ENCODE assay signal across 18 cellular contexts in the genomic region with DNA sequence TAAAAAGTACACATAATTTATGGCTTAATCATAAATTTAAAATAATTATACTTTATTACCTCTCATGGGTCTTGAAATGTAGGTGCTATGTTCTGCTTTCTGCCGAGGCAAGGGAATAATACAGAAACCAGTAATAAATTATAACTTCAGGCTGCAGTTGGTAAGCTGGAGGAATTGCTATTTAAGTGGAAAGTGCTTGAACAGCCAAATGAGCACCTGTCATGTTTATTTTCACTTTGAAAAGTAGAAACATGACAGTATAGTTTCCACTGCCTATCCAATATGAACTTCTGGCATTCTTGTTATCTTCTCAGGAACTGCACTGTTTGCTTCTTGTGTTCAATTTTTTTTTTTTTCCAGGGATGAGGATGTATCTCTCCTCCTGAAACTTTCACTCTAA.
DNase-seq lines count a peak whose midpoint lies in the region; ATAC-seq and TF ChIP-seq lines count a peak whose summit lies in the region.
"Had no signal": no experiment of that assay in that cellular context is flagged by ENCODE, and none has a peak within 500 bp of the region (broad histone marks: within the 10 kb centered on the region; RNA-seq: fewer than 3 reads in every experiment).

No MANE protein-coding gene starts in this region.

- H3K9ac ChIP-seq in BLaER1 treated with 17β-estradiol and CSF1 and Interleukin-3, amounts not matched to agents 10 nM and 100 nM, result no peak overlapping the region

- DNase-seq in NCI-H1105 (lab: John Stamatoyannopoulos, UW) (peak; percentile 24), left lung (no peak), left lobe of liver (ENCODE audit: low spot score) (no peak), T-cell (no peak)
- DNase-seq: Caco-2; CD4-positive, alpha-beta T cell; GDM1; H9; NCI-H1436; NCI-H2029; NCI-H510A treated with DMSO at 0.1 percent for 48 hours; SHP77 had no signal

- H3K27me3 Mint-ChIP-seq in T-cell, result no peaks in the 10 kb centered on the region
- H3K27me3 Mint-ChIP-seq: CD4-positive, alpha-beta T cell had no signal

- peak overlapping the region in 10 of 11 experiments; percentile 2 to 74 (median 62); a peak in 18 of 22 replicates for H3K4me2 ChIP-seq in BLaER1 treated with 17β-estradiol and CSF1 and Interleukin-3, amounts not matched to agents 10 nM and 100 nM

- CTCF ChIA-PET in T-cell (lab: Charles Lee), result no interaction called here

- TF ChIP-seq CTCF in left lung (IDR thresholded peaks at IDR 0.05), result no peak

- no peak overlapping the region for H3K4me3 ChIP-seq in BLaER1 treated with 17β-estradiol and CSF1 and Interleukin-3, amounts not matched to agents 10 nM and 100 nM
- H3K4me3 ChIP-seq in left lung, result no peak overlapping the region
- H3K4me3 ChIP-seq: K562, SK-N-MC had no signal

- H3K4me3 Mint-ChIP-seq in T-cell, result no peak overlapping the region
- H3K4me3 Mint-ChIP-seq: CD4-positive, alpha-beta T cell; H9; T-helper 2 cell treated with Interferon-gamma antibody and Interleukin-4, amounts not matched to agents 5 μg/mL and 100 μg/mL, for 36 hours had no signal

- peak; percentile 51 for ATAC-seq in GM21529 (IDR thresholded peaks at IDR 0.05; ENCODE audit: unreplicated experiment)
- ATAC-seq in left lung, result peak; percentile 73
- no peak for ATAC-seq in left lobe of liver
- no peak for ATAC-seq in T-cell (replicated peaks in 1 of 4)
- ATAC-seq in HG02884 (IDR thresholded peaks at IDR 0.05; ENCODE audit: unreplicated experiment), result no peak
- ATAC-seq: K562 had no signal

- POLR2A ChIA-PET in T-cell (lab: Charles Lee), result no interaction called here

- H3K27ac ChIP-seq in BLaER1 treated with 17β-estradiol and CSF1 and Interleukin-3, amounts not matched to agents 10 nM and 100 nM, result no peak overlapping the region
- no peak overlapping the region for H3K27ac ChIP-seq in left lung
- H3K27ac ChIP-seq: SK-N-MC had no signal

- no peak overlapping the region for H3K27ac Mint-ChIP-seq in T-cell
- H3K27ac Mint-ChIP-seq: CD4-positive, alpha-beta T cell; T-helper 2 cell treated with Interferon-gamma antibody and Interleukin-4, amounts not matched to agents 5 μg/mL and 100 μg/mL, for 36 hours had no signal

- H3K9me3 ChIP-seq in BLaER1 treated with 17β-estradiol and CSF1 and Interleukin-3, amounts not matched to agents 10 nM and 100 nM (replicated peaks in 1 of 11), result peaks cover 7 to 16% (median 11%) of the 10 kb centered on the region in 11 experiments; a peak in 19 of 22 replicates
- H3K9me3 ChIP-seq in left lung, result no peaks in the 10 kb centered on the region

- H3K4me1 Mint-ChIP-seq in T-cell, result peaks cover 6 to 11% (median 10%) of the 10 kb centered on the region in 3 donors

- H3K9me3 Mint-ChIP-seq in T-cell, result peaks cover 0 to 5% (median 2%) of the 10 kb centered on the region in 3 donors

- H4K20me1 ChIP-seq in BLaER1 treated with 17β-estradiol and CSF1 and Interleukin-3, amounts not matched to agents 10 nM and 100 nM, result no peaks in the 10 kb centered on the region

- H3K27me3 ChIP-seq in BLaER1 treated with 17β-estradiol and CSF1 and Interleukin-3, amounts not matched to agents 10 nM and 100 nM, result no peaks in the 10 kb centered on the region
- no peaks in the 10 kb centered on the region for H3K27me3 ChIP-seq in left lung

- intact Hi-C loops in left lung (cut with DNase I), result no loop called here

- H3K4me1 ChIP-seq in BLaER1 treated with 17β-estradiol and CSF1 and Interleukin-3, amounts not matched to agents 10 nM and 100 nM, result peaks cover 16 to 45% (median 40%) of the 10 kb centered on the region in 10 experiments
- peaks cover 0 to 9% of the 10 kb centered on the region in 2 donors for H3K4me1 ChIP-seq in left lung

- peaks cover 0 to 33% (median 8%) of the 10 kb centered on the region in 11 experiments; a peak in 9 of 22 replicates for H3K36me3 ChIP-seq in BLaER1 treated with 17β-estradiol and CSF1 and Interleukin-3, amounts not matched to agents 10 nM and 100 nM
- H3K36me3 ChIP-seq in left lung, result no peaks in the 10 kb centered on the region

- peaks cover 54% of the 10 kb centered on the region for H3K36me3 Mint-ChIP-seq in T-cell

Comparison
In these comparisons a context has a peak if more than half of its experiments do, and no peak if none do; other contexts are left out.
1. ATAC-seq: peak in GM21529 (single experiment) and left lung (single experiment); none in left lobe of liver (single experiment), T-cell (0 of 4) and HG02884 (single experiment).